Comparison of ENCODE assay signal across 1 cellular context in the genomic region with DNA sequence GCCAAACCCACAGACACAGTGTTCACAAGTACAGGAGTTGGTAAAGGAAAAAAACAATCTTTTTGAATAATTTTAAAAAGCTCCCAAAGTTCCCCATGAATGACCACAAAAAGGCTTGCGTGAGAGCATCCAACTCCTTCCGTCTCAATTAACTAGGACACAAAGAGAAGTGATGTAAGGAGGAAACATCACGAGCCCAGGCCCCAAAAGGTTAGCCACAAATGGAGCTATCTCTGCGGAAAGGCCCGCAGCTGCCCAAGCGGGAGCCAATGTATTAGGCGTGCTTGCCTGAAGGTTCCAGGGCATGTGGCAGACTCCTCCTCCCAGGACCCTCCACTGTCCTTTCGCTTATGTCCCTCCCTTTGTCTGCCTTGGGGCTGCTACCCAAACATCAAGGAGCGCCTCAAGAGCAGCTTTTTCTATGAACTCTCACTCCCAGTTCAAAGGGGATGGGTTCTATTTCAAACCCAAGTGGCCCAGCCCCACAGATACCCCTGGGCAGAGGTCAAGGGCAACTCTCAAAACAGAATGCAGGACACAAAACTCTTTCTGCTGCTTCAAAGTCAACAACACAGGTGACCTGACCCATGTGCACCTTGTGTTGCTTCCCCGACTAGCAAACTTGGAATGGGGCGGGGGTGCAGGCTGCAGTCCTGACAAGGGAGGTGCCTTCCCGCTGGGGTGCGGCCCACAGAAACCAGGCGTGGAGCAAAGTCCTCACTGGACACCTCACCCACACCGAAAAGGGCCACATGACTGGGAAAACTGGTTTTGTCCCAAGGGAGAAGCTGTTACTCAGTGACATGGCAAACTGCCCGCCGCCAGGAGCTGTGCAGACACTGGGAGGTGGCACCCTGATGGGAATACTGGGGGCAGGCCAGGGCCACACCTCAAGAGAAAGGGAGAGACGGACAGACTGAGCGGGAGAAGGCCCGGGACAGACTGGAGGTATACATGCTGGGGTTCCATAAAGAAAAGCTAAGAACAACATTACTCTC.
A peak's percentile ranks its signal among the peaks of the same experiment; 100 is the strongest.
TF ChIP-seq lines count a peak whose summit lies in the region.

No MANE protein-coding gene starts in this region.

TF ChIP-seq in HEK293, 187 proteins besides CTCF, POLR2A, EP300 and RAD21 (continued from another document):
- TF ChIP-seq, protein P1, sequence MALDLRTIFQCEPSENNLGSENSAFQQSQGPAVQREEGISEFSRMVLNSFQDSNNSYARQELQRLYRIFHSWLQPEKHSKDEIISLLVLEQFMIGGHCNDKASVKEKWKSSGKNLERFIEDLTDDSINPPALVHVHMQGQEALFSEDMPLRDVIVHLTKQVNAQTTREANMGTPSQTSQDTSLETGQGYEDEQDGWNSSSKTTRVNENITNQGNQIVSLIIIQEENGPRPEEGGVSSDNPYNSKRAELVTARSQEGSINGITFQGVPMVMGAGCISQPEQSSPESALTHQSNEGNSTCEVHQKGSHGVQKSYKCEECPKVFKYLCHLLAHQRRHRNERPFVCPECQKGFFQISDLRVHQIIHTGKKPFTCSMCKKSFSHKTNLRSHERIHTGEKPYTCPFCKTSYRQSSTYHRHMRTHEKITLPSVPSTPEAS (tag by site-specific recombination; IDR thresholded peaks at IDR 0.05) = no peak
- TF ChIP-seq ZIC2 (tag by site-specific recombination; IDR thresholded peaks at IDR 0.05) = peak; percentile 36; the same call in 1 of the 2 replicates
- TF ChIP-seq KLF1 (tag by site-specific recombination; IDR thresholded peaks at IDR 0.05) = peak; percentile 99
- TF ChIP-seq ZNF114 (tag by site-specific recombination; IDR thresholded peaks at IDR 0.05) = no peak
